23 cellular contexts compared by ENCODE assay signal in the genomic region with DNA sequence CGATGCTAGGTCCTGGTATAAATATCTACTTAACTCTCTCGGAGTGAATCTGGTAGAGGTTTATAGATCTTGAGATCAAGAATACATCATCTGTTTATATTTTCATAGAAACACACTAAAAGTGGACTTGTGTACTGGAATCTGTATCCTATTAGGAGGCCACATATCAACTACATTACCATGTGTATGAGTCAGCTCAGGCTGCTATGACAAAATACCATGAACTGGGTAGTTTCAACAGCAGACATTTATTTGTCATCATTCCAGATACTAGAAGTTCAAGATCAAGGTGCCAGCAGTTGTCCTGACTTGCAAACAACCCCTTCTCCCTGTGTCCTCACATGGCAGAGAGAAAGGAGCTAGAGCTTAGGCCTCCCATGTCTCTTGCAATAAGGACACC.
"Had no signal": no experiment of that assay in that cellular context is flagged by ENCODE, and none has a peak within 500 bp of the region (broad histone marks: within the 10 kb centered on the region; RNA-seq: fewer than 3 reads in every experiment).

No MANE protein-coding gene starts in this region.

- H3K4me3 ChIP-seq: esophagus squamous epithelium, heart left ventricle, lung, psoas muscle, spleen, stomach, thoracic aorta, transverse colon had no signal

- ATAC-seq: effector memory CD8-positive, alpha-beta T cell; heart left ventricle; left colon; left ventricle myocardium superior; naive thymus-derived CD4-positive, alpha-beta T cell; psoas muscle; sciatic nerve; stimulated activated naive B cell treated with anti-CD40 and anti-IgM and Interleukin-4, amounts not matched to agents 10 μg/mL and 1 μg/mL and 100 μg/mL, for 72 hours had no signal

- H3K36me3 ChIP-seq: esophagus squamous epithelium, heart left ventricle, neutrophil, spleen, stomach, thoracic aorta, transverse colon had no signal

- H3K27me3 ChIP-seq: neutrophil had no signal

- H3K9me3 Mint-ChIP-seq: effector memory CD8-positive, alpha-beta T cell had no signal

- FAIRE-seq: frontal cortex had no signal

- H3K36me3 Mint-ChIP-seq: naive thymus-derived CD4-positive, alpha-beta T cell had no signal

- DNase-seq: cortex of kidney; effector memory CD8-positive, alpha-beta T cell; esophagus squamous epithelium; heart left ventricle; hippocampal formation; left colon; left ventricle myocardium superior; naive thymus-derived CD4-positive, alpha-beta T cell; psoas muscle; retina; spleen; stimulated activated CD4-positive, alpha-beta T cell treated with anti-CD3 and anti-CD28 coated beads, Interleukin-15, amount 100 ng/mL, for 24 hours; stimulated activated CD4-positive, alpha-beta T cell treated with anti-CD3 and anti-CD28 coated beads, Interleukin-1b, Interleukin-23, amount 100 ng/mL, for 48 hours; stimulated activated CD4-positive, alpha-beta T cell treated with anti-CD3 and anti-CD28 coated beads, Interleukin-4, amount 100 ng/mL, for 4 hours; stimulated activated naive B cell treated with anti-CD40 and anti-IgM and Interleukin-4, amounts not matched to agents 10 μg/mL and 1 μg/mL and 100 μg/mL, for 72 hours; stomach; substantia nigra; transverse colon had no signal

- H3K4me1 ChIP-seq: esophagus squamous epithelium, heart left ventricle, psoas muscle, spleen, stomach, transverse colon had no signal

- H3K4me3 Mint-ChIP-seq: effector memory CD8-positive, alpha-beta T cell; naive thymus-derived CD4-positive, alpha-beta T cell; stimulated activated naive B cell treated with anti-CD40 and anti-IgM and Interleukin-4, amounts not matched to agents 10 μg/mL and 1 μg/mL and 100 μg/mL, for 72 hours had no signal

- H3K27ac Mint-ChIP-seq: effector memory CD8-positive, alpha-beta T cell; naive thymus-derived CD4-positive, alpha-beta T cell; stimulated activated naive B cell treated with anti-CD40 and anti-IgM and Interleukin-4, amounts not matched to agents 10 μg/mL and 1 μg/mL and 100 μg/mL, for 72 hours had no signal

- H3K27ac ChIP-seq: esophagus squamous epithelium, heart left ventricle, neutrophil, psoas muscle, spleen, stomach, thoracic aorta, transverse colon had no signal

- H3K9me3 ChIP-seq: esophagus squamous epithelium, heart left ventricle, neutrophil, psoas muscle, stomach, thoracic aorta, transverse colon had no signal
